ENCODE assay signal across 1 cellular context in genomic region chr3:30231277-30232141, GRCh38.
TF ChIP-seq lines count a peak whose summit lies in the region.

No MANE protein-coding gene starts in this region.

TF ChIP-seq in GM23338, 12 proteins besides CTCF, POLR2A, EP300 and RAD21 (continued from another document):
- TF ChIP-seq ZNF462 (CRISPR knock-in tag; IDR thresholded peaks at IDR 0.05), result no peak
- TF ChIP-seq REST (IDR thresholded peaks at IDR 0.05; ENCODE audit: unreplicated experiment), result no peak
- TF ChIP-seq CREB1 (CRISPR knock-in tag; IDR thresholded peaks at IDR 0.05; ENCODE audit: low read depth), result no peak
